In the genomic region with DNA sequence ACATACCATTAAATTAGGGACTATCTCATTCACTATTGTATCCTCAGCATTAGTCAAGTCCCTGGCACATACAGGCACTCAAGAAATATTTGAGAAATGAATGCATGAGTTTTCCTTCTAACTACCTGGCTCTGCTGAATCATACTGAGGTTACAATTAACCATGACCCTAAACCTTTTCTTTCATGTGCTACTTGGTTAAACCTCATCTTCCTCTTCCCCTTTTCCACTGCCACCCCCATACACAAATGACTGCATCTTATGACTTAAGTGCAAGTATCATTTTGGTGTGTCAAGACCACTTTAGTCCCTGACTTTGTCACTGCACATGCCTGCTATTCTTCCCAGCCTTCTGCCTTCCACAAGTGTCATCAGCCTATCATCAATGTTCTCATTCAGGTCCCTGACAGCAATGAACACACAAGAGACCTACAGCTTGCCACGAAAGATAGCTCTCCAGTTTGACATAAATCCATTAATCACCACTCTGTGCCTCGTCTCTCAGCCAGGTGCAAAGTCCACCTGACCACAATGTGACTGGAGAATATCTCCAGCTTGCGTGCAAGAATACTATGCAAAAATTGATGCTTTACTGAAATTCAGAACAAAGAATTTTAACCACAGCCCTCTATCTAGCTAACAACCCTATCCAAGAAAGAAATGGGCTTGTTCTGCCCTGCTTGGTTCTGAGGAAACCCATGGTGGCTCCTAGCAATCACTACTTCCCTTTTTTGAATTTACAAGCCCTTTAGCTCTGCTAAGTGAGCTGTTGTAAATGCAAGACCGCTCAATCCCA, we compare ENCODE assay signal across 8 cellular contexts.
DNase-seq lines count a peak whose midpoint lies in the region; ATAC-seq and TF ChIP-seq lines count a peak whose summit lies in the region.

No MANE protein-coding gene starts in this region.

- H3K27me3 ChIP-seq in gastroesophageal sphincter: no peaks in the 10 kb centered on the region

- no peaks in the 10 kb centered on the region for H3K9me3 Mint-ChIP-seq in activated naive CD4-positive, alpha-beta T cell treated with anti-CD3 and anti-CD28 coated beads, Interleukin-2, amount 50 U/mL, for 24 hours

- H3K36me3 ChIP-seq in gastroesophageal sphincter: no peaks in the 10 kb centered on the region

- H3K9me3 ChIP-seq in gastroesophageal sphincter: no peaks in the 10 kb centered on the region

- peaks cover 0 to 30% (median 0%) of the 10 kb centered on the region in 3 donors for H3K4me1 ChIP-seq in gastroesophageal sphincter

- peaks cover 2% of the 10 kb centered on the region for H3K36me3 Mint-ChIP-seq in activated naive CD4-positive, alpha-beta T cell treated with anti-CD3 and anti-CD28 coated beads, Interleukin-2, amount 50 U/mL, for 24 hours

- no peak overlapping the region for H3K27ac ChIP-seq in gastroesophageal sphincter

- WGBS in gastroesophageal sphincter (ENCODE audit: low coverage in 1 of 2), 2 donors: 89 to 100% methylated on average over 2 to 4 of the region's 4 CpGs

- H3K27me3 Mint-ChIP-seq in activated naive CD4-positive, alpha-beta T cell treated with anti-CD3 and anti-CD28 coated beads, Interleukin-2, amount 50 U/mL, for 24 hours: no peaks in the 10 kb centered on the region

- DNase-seq in Caki2 (ENCODE audit: low read depth): peak; percentile 66
- peak; percentile 79 for DNase-seq in NCI-H226
- DNase-seq in renal cortical epithelial cell (ENCODE audit: low read depth): peak; percentile 85
- no peak for DNase-seq in D341Med (ENCODE audit: low spot score)

- peak overlapping the region; percentile 90 for H3K27ac Mint-ChIP-seq in activated naive CD4-positive, alpha-beta T cell treated with anti-CD3 and anti-CD28 coated beads, Interleukin-2, amount 50 U/mL, for 24 hours

- in situ Hi-C loops in Caki2 (cut with HindIII; ENCODE audit: low pct_unique_long_range_greater_than_20kb, low sequenced_read_pairs): no loop called here

- no peak for TF ChIP-seq EP300 in gastroesophageal sphincter (IDR thresholded peaks at IDR 0.05)

- H3K4me3 ChIP-seq in gastroesophageal sphincter: no peak overlapping the region

- ATAC-seq in GM19023 (IDR thresholded peaks at IDR 0.05; ENCODE audit: unreplicated experiment) (peak; percentile 66), HG03045 (IDR thresholded peaks at IDR 0.05; ENCODE audit: unreplicated experiment) (peak; percentile 57), gastroesophageal sphincter (no peak)

- H3K4me1 Mint-ChIP-seq in activated naive CD4-positive, alpha-beta T cell treated with anti-CD3 and anti-CD28 coated beads, Interleukin-2, amount 50 U/mL, for 24 hours: peaks cover 80% of the 10 kb centered on the region

- TF ChIP-seq POLR2A in gastroesophageal sphincter (IDR thresholded peaks at IDR 0.05): no peak

- no peak for TF ChIP-seq CTCF in gastroesophageal sphincter (IDR thresholded peaks at IDR 0.05)

- H3K4me3 Mint-ChIP-seq in activated naive CD4-positive, alpha-beta T cell treated with anti-CD3 and anti-CD28 coated beads, Interleukin-2, amount 50 U/mL, for 24 hours: peak overlapping the region; percentile 8
